Comparison of ENCODE assay signal across 8 cellular contexts in genomic region chr11:30128269-30128932, GRCh38.
DNase-seq lines count a peak whose midpoint lies in the region; ATAC-seq and TF ChIP-seq lines count a peak whose summit lies in the region.

No MANE protein-coding gene starts in this region.

- H3K27ac ChIP-seq in OCI-LY3 (ENCODE audit: low read length) (no peak overlapping the region), esophagus muscularis mucosa (replicated peaks in 1 of 4) (no peak overlapping the region)

- WGBS in esophagus muscularis mucosa: 43% methylated on average over 3 of the region's 3 CpGs

- no peak for TF ChIP-seq POLR2A in esophagus muscularis mucosa (IDR thresholded peaks at IDR 0.05; ENCODE audit: low read depth)

- H3K9me3 ChIP-seq in OCI-LY3 (ENCODE audit: insufficient read depth, low read length): no peaks in the 10 kb centered on the region
- no peaks in the 10 kb centered on the region for H3K9me3 ChIP-seq in esophagus muscularis mucosa

- H2AFZ ChIP-seq in OCI-LY3 (ENCODE audit: low read depth, low read length): no peak overlapping the region

- H3K4me1 ChIP-seq in OCI-LY3 (ENCODE audit: low read length): no peaks in the 10 kb centered on the region
- H3K4me1 ChIP-seq in esophagus muscularis mucosa: peaks cover 0 to 5% (median 2%) of the 10 kb centered on the region in 4 donors

- TF ChIP-seq CTCF in OCI-LY3 (IDR thresholded peaks at IDR 0.05; ENCODE audit: low read depth, low read length) (peak; percentile 79), esophagus muscularis mucosa (IDR thresholded peaks at IDR 0.05) (peak; percentile 47 to 62 (median 53))

- H3K27me3 ChIP-seq in OCI-LY3 (ENCODE audit: low read depth, low read length): no peaks in the 10 kb centered on the region
- H3K27me3 ChIP-seq in esophagus muscularis mucosa: no peaks in the 10 kb centered on the region

- no peaks in the 10 kb centered on the region for H3K36me3 ChIP-seq in OCI-LY3 (replicated peaks; ENCODE audit: low read depth, low read length)
- no peaks in the 10 kb centered on the region for H3K36me3 ChIP-seq in esophagus muscularis mucosa

- TF ChIP-seq EP300 in esophagus muscularis mucosa (IDR thresholded peaks at IDR 0.05): no peak

- ATAC-seq in GM18907 (IDR thresholded peaks at IDR 0.05; ENCODE audit: unreplicated experiment) (peak; percentile 54), HG03378 (IDR thresholded peaks at IDR 0.05; ENCODE audit: unreplicated experiment) (no peak)

- DNase-seq in AML-193 (lab: John Stamatoyannopoulos, UW): peak; percentile 18 to 41
- no peak for DNase-seq in esophagus muscularis mucosa (ENCODE audit: extremely low spot score)
- peak; percentile 96 for DNase-seq in skeletal muscle cell (ENCODE audit: low read depth)
- DNase-seq in activated CD4-positive, alpha-beta T cell treated with anti-CD3 and anti-CD28 coated beads for 1 hour: no peak
- DNase-seq in stimulated activated CD4-positive, alpha-beta T cell treated with anti-CD3 and anti-CD28 coated beads, Interleukin-12 subunit alpha, Interleukin-12 subunit beta, amount 100 ng/mL, for 4 hours: no peak

- H3K9ac ChIP-seq in OCI-LY3 (ENCODE audit: low read length): no peak overlapping the region

- H3K4me3 ChIP-seq in OCI-LY3 (ENCODE audit: low read length): no peak overlapping the region
- H3K4me3 ChIP-seq in esophagus muscularis mucosa: no peak overlapping the region
- no peak overlapping the region for H3K4me3 ChIP-seq in skeletal muscle cell (ENCODE audit: low read depth, low read length)

- no peaks in the 10 kb centered on the region for H3K79me2 ChIP-seq in OCI-LY3 (ENCODE audit: low read length)

- no peak overlapping the region for H3K4me2 ChIP-seq in OCI-LY3 (ENCODE audit: low read length)

- H4K20me1 ChIP-seq in OCI-LY3 (ENCODE audit: insufficient read depth, low read length): no peaks in the 10 kb centered on the region

- intact Hi-C loops in esophagus muscularis mucosa (cut with DNase I): no loop called here

Comparison
In these comparisons a context has a peak if more than half of its experiments do, and no peak if none do; other contexts are left out.
1. DNase-seq: peak in AML-193 (2 of 2) and skeletal muscle cell (single experiment); none in esophagus muscularis mucosa (single experiment), activated CD4-positive, alpha-beta T cell treated with anti-CD3 and anti-CD28 coated beads for 1 hour (single experiment) and stimulated activated CD4-positive, alpha-beta T cell treated with anti-CD3 and anti-CD28 coated beads, Interleukin-12 subunit alpha, Interleukin-12 subunit beta, amount 100 ng/mL, for 4 hours (single experiment).